ENCODE assay signal across 1 cellular context in genomic region chr1:59601032-59601431, GRCh38.
TF ChIP-seq lines count a peak whose summit lies in the region.

No MANE protein-coding gene starts in this region.

TF ChIP-seq in GM23338, 12 proteins besides CTCF, POLR2A, EP300 and RAD21 (continued from another document):
- TF ChIP-seq, protein P1, sequence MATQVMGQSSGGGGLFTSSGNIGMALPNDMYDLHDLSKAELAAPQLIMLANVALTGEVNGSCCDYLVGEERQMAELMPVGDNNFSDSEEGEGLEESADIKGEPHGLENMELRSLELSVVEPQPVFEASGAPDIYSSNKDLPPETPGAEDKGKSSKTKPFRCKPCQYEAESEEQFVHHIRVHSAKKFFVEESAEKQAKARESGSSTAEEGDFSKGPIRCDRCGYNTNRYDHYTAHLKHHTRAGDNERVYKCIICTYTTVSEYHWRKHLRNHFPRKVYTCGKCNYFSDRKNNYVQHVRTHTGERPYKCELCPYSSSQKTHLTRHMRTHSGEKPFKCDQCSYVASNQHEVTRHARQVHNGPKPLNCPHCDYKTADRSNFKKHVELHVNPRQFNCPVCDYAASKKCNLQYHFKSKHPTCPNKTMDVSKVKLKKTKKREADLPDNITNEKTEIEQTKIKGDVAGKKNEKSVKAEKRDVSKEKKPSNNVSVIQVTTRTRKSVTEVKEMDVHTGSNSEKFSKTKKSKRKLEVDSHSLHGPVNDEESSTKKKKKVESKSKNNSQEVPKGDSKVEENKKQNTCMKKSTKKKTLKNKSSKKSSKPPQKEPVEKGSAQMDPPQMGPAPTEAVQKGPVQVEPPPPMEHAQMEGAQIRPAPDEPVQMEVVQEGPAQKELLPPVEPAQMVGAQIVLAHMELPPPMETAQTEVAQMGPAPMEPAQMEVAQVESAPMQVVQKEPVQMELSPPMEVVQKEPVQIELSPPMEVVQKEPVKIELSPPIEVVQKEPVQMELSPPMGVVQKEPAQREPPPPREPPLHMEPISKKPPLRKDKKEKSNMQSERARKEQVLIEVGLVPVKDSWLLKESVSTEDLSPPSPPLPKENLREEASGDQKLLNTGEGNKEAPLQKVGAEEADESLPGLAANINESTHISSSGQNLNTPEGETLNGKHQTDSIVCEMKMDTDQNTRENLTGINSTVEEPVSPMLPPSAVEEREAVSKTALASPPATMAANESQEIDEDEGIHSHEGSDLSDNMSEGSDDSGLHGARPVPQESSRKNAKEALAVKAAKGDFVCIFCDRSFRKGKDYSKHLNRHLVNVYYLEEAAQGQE (IDR thresholded peaks at IDR 0.05; ENCODE audit: unreplicated experiment): no peak
- TF ChIP-seq POLR2AphosphoS5 (IDR thresholded peaks at IDR 0.05; ENCODE audit: low read depth): no peak
- no peak for TF ChIP-seq ZNF331 (CRISPR knock-in tag; IDR thresholded peaks at IDR 0.05; ENCODE audit: low read depth)
- no peak for TF ChIP-seq EZH2phosphoT487 (IDR thresholded peaks at IDR 0.05; ENCODE audit: unreplicated experiment)
- TF ChIP-seq, protein P2, sequence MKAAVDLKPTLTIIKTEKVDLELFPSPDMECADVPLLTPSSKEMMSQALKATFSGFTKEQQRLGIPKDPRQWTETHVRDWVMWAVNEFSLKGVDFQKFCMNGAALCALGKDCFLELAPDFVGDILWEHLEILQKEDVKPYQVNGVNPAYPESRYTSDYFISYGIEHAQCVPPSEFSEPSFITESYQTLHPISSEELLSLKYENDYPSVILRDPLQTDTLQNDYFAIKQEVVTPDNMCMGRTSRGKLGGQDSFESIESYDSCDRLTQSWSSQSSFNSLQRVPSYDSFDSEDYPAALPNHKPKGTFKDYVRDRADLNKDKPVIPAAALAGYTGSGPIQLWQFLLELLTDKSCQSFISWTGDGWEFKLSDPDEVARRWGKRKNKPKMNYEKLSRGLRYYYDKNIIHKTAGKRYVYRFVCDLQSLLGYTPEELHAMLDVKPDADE (IDR thresholded peaks at IDR 0.05): no peak
- no peak for TF ChIP-seq JUNB (IDR thresholded peaks at IDR 0.05; ENCODE audit: unreplicated experiment)
- TF ChIP-seq STAT1 (IDR thresholded peaks at IDR 0.05; ENCODE audit: unreplicated experiment): no peak
